In the genomic region with DNA sequence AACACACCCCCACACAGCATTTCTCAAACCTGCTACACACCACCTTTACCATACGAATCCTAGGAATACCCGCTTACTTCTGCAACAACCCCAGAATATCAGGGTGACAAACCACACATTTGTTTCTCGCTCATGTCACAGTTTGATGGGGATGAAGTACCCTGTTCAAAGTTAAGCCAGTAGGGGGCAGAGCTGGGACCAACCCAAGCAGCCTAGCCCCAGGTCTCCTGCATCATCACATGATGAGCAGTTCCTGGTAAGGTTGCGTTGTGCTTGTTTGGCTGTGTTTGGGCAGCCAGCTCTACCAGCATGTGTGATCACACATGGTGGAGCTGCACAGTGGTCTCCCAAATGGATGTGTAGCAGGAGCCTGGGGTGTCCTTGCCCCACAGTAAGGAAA, we compare ENCODE assay signal across 11 cellular contexts.
A peak's percentile ranks its signal among the peaks of the same experiment; 100 is the strongest.
DNase-seq lines count a peak whose midpoint lies in the region; ATAC-seq and TF ChIP-seq lines count a peak whose summit lies in the region.
"Had no signal": no experiment of that assay in that cellular context is flagged by ENCODE, and none has a peak within 500 bp of the region (broad histone marks: within the 10 kb centered on the region; RNA-seq: fewer than 3 reads in every experiment).

No MANE protein-coding gene starts in this region.

- H3K4me1 ChIP-seq in mucosa of descending colon (ENCODE audit: low read depth) = no peaks in the 10 kb centered on the region

- no peak overlapping the region for H3K4me3 ChIP-seq in mucosa of descending colon

- no peak for ATAC-seq in CD4-positive, alpha-beta T cell (ENCODE audit: poor library complexity)
- peak; percentile 32 for ATAC-seq in mucosa of descending colon

- H3K27ac ChIP-seq in CD4-positive, alpha-beta T cell (ENCODE audit: low read depth, low read length) = no peak overlapping the region

- H3K36me3 ChIP-seq in mucosa of descending colon (ENCODE audit: low read depth) = no peaks in the 10 kb centered on the region

- intact Hi-C loops in CD4-positive, alpha-beta T cell (cut with DNase I, micrococcal nuclease) = no loop called here
- intact Hi-C loops in activated T-helper 2 cell treated with anti-CD3 and anti-CD28 coated beads, Interferon-gamma antibody, Interleukin-2, Interleukin-4, amounts not matched to agents 10 μg/mL and 5 μg/mL and 100 μg/mL, durations not matched to agents 14 hours and 24 hours and 36 hours (cut with micrococcal nuclease) = no loop called here
- intact Hi-C loops in mucosa of descending colon (cut with DNase I, micrococcal nuclease) = no loop called here

- no peak overlapping the region for H3K4me3 Mint-ChIP-seq in CD4-positive, alpha-beta T cell
- no peak overlapping the region for H3K4me3 Mint-ChIP-seq in activated T-helper 2 cell treated with anti-CD3 and anti-CD28 coated beads, Interferon-gamma antibody, Interleukin-2, Interleukin-4, amounts not matched to agents 10 μg/mL and 5 μg/mL and 100 μg/mL, durations not matched to agents 14 hours and 24 hours and 36 hours (ENCODE audit: low read depth)

- no peaks in the 10 kb centered on the region for H3K9me3 Mint-ChIP-seq in CD4-positive, alpha-beta T cell
- no peaks in the 10 kb centered on the region for H3K9me3 Mint-ChIP-seq in activated T-helper 2 cell treated with anti-CD3 and anti-CD28 coated beads, Interferon-gamma antibody, Interleukin-2, Interleukin-4, amounts not matched to agents 10 μg/mL and 5 μg/mL and 100 μg/mL, durations not matched to agents 14 hours and 24 hours and 36 hours

- H3K27me3 Mint-ChIP-seq in CD4-positive, alpha-beta T cell = peaks cover 9% of the 10 kb centered on the region
- H3K27me3 Mint-ChIP-seq in activated T-helper 2 cell treated with anti-CD3 and anti-CD28 coated beads, Interferon-gamma antibody, Interleukin-2, Interleukin-4, amounts not matched to agents 10 μg/mL and 5 μg/mL and 100 μg/mL, durations not matched to agents 14 hours and 24 hours and 36 hours (ENCODE audit: low read depth) = no peaks in the 10 kb centered on the region

- no peak overlapping the region for H3K27ac Mint-ChIP-seq in CD4-positive, alpha-beta T cell
- no peak overlapping the region for H3K27ac Mint-ChIP-seq in activated T-helper 2 cell treated with anti-CD3 and anti-CD28 coated beads, Interferon-gamma antibody, Interleukin-2, Interleukin-4, amounts not matched to agents 10 μg/mL and 5 μg/mL and 100 μg/mL, durations not matched to agents 14 hours and 24 hours and 36 hours

- peaks cover 7% of the 10 kb centered on the region for H3K4me1 Mint-ChIP-seq in CD4-positive, alpha-beta T cell (ENCODE audit: low read depth)
- H3K4me1 Mint-ChIP-seq in activated T-helper 2 cell treated with anti-CD3 and anti-CD28 coated beads, Interferon-gamma antibody, Interleukin-2, Interleukin-4, amounts not matched to agents 10 μg/mL and 5 μg/mL and 100 μg/mL, durations not matched to agents 14 hours and 24 hours and 36 hours (ENCODE audit: low read depth) = peaks cover 2% of the 10 kb centered on the region

- POLR2A ChIA-PET in CD4-positive, alpha-beta T cell (lab: Charles Lee) = no interaction called here

- CTCF ChIA-PET in CD4-positive, alpha-beta T cell (lab: Charles Lee) = no interaction called here

- peak; percentile 19 for TF ChIP-seq CTCF in CD4-positive, alpha-beta T cell (IDR thresholded peaks at IDR 0.05)
- TF ChIP-seq CTCF in mucosa of descending colon (IDR thresholded peaks at IDR 0.05) = no peak

- no peak for DNase-seq in CD4-positive, alpha-beta T cell
- peak; percentile 39 for DNase-seq in HCEC 1CT
- DNase-seq in activated T-helper 2 cell treated with anti-CD3 and anti-CD28 coated beads, Interferon-gamma antibody, Interleukin-2, Interleukin-4, amounts not matched to agents 10 μg/mL and 5 μg/mL and 100 μg/mL, durations not matched to agents 14 hours and 24 hours and 36 hours (ENCODE audit: low spot score) = peak; percentile 9
- DNase-seq in mucosa of descending colon = peak in 2 of 3 donors; percentile 21 to 37
- no peak for DNase-seq in central memory CD4-positive, alpha-beta T cell
- DNase-seq in globus pallidus (ENCODE audit: low spot score) = no peak
- no peak for DNase-seq in NCI-H446 (lab: John Stamatoyannopoulos, UW)
- no peak for DNase-seq in HPDE6-E6E7 (ENCODE audit: extremely low spot score)
- DNase-seq: hippocampal formation; Kasumi-1; stimulated activated naive CD4-positive, alpha-beta T cell treated with Interleukin-2 at 50 U/mL for 16 hours had no signal

- H3K9me3 ChIP-seq in CD4-positive, alpha-beta T cell (ENCODE audit: control insufficient read depth, low read length) = no peaks in the 10 kb centered on the region
- H3K9me3 ChIP-seq in mucosa of descending colon = no peaks in the 10 kb centered on the region

- H3K27me3 ChIP-seq in CD4-positive, alpha-beta T cell (ENCODE audit: control insufficient read depth, insufficient read depth, low read length) = no peaks in the 10 kb centered on the region

- H3K36me3 Mint-ChIP-seq in CD4-positive, alpha-beta T cell (ENCODE audit: low read depth) = no peaks in the 10 kb centered on the region
- no peaks in the 10 kb centered on the region for H3K36me3 Mint-ChIP-seq in activated T-helper 2 cell treated with anti-CD3 and anti-CD28 coated beads, Interferon-gamma antibody, Interleukin-2, Interleukin-4, amounts not matched to agents 10 μg/mL and 5 μg/mL and 100 μg/mL, durations not matched to agents 14 hours and 24 hours and 36 hours (ENCODE audit: low read depth)

Comparison
In these comparisons a context has a peak if more than half of its experiments do, and no peak if none do; other contexts are left out.
1. DNase-seq: peak in HCEC 1CT (single experiment), activated T-helper 2 cell treated with anti-CD3 and anti-CD28 coated beads, Interferon-gamma antibody, Interleukin-2, Interleukin-4, amounts not matched to agents 10 μg/mL and 5 μg/mL and 100 μg/mL, durations not matched to agents 14 hours and 24 hours and 36 hours (single experiment) and mucosa of descending colon (2 of 3); none in CD4-positive, alpha-beta T cell (0 of 10), central memory CD4-positive, alpha-beta T cell (single experiment), globus pallidus (single experiment), NCI-H446 (0 of 2) and HPDE6-E6E7 (single experiment).